ENCODE assay signal across 14 cellular contexts in genomic region chr19:1412323-1412923, GRCh38. TPM values are rescaled to one million over a fixed set of nuclear protein-coding genes. Genes with fewer than 3 reads are reported as not detected.
DNase-seq lines count a peak whose midpoint lies in the region; ATAC-seq and TF ChIP-seq lines count a peak whose summit lies in the region.
"Had no signal": no experiment of that assay in that cellular context is flagged by ENCODE, and none has a peak within 500 bp of the region (broad histone marks: within the 10 kb centered on the region; RNA-seq: fewer than 3 reads in every experiment).

No MANE protein-coding gene starts in this region.

- peaks cover 0 to 30% (median 12%) of the 10 kb centered on the region in 9 donors for H3K36me3 ChIP-seq in heart left ventricle
- peaks cover 0 to 18% (median 4%) of the 10 kb centered on the region in 3 donors for H3K36me3 ChIP-seq in tibial artery
- H3K36me3 ChIP-seq: ovary had no signal

- peak overlapping the region; percentile 95 for H3K27ac Mint-ChIP-seq in activated naive CD8-positive, alpha-beta T cell treated with anti-CD3 and anti-CD28 coated beads for 36 hours

- H3K4me3 ChIP-seq in heart left ventricle (no peak overlapping the region), tibial artery (no peak overlapping the region)
- H3K4me3 ChIP-seq: ovary, testis had no signal

- H3K27me3 ChIP-seq in heart left ventricle (no peaks in the 10 kb centered on the region), tibial artery (no peaks in the 10 kb centered on the region)
- H3K27me3 ChIP-seq: ovary, testis had no signal

- H3K36me3 Mint-ChIP-seq in activated naive CD8-positive, alpha-beta T cell treated with anti-CD3 and anti-CD28 coated beads for 36 hours, result peaks cover 49% of the 10 kb centered on the region

- TF ChIP-seq CTCF in heart left ventricle (IDR thresholded peaks at IDR 0.05) (no peak), tibial artery (IDR thresholded peaks at IDR 0.05) (no peak)

- H3K4me1 Mint-ChIP-seq in activated naive CD8-positive, alpha-beta T cell treated with anti-CD3 and anti-CD28 coated beads for 36 hours, result peaks cover 68% of the 10 kb centered on the region

- peaks cover 33 to 88% (median 78%) of the 10 kb centered on the region in 12 donors for H3K4me1 ChIP-seq in heart left ventricle
- peaks cover 8 to 78% (median 70%) of the 10 kb centered on the region in 4 donors for H3K4me1 ChIP-seq in tibial artery

- TF ChIP-seq POLR2A in heart left ventricle (IDR thresholded peaks at IDR 0.05), result no peak

- H3K27ac ChIP-seq in heart left ventricle, result peak overlapping the region in 8 of 12 donors; percentile 32 to 97 (median 93)
- H3K27ac ChIP-seq in tibial artery, result peak overlapping the region; percentile 28 to 53
- H3K27ac ChIP-seq: ovary had no signal

- ATAC-seq in heart left ventricle, result no peak
- ATAC-seq in left cardiac atrium, result no peak
- peak; percentile 2 for ATAC-seq in left lobe of liver
- ATAC-seq in HG03469 (IDR thresholded peaks at IDR 0.05; ENCODE audit: unreplicated experiment), result no peak

- no peaks in the 10 kb centered on the region for H3K27me3 Mint-ChIP-seq in activated naive CD8-positive, alpha-beta T cell treated with anti-CD3 and anti-CD28 coated beads for 36 hours

- no peak overlapping the region for H3K4me3 Mint-ChIP-seq in activated naive CD8-positive, alpha-beta T cell treated with anti-CD3 and anti-CD28 coated beads for 36 hours
- H3K4me3 Mint-ChIP-seq: T-helper 1 cell treated with Interleukin-12 subunit alpha and Interleukin-12 subunit beta and Interleukin-4 antibody, amounts not matched to agents 30 μg/mL and 1 μg/mL, for 36 hours had no signal

- DNase-seq in heart left ventricle, result peak in 1 of 5 donors; percentile 34
- DNase-seq in left cardiac atrium, result no peak
- no peak for DNase-seq in activated naive CD8-positive, alpha-beta T cell treated with anti-CD3 and anti-CD28 coated beads for 36 hours
- no peak for DNase-seq in left lobe of liver (ENCODE audit: low spot score)
- no peak for DNase-seq in tibial artery
- DNase-seq in NCI-H526 treated with DMSO at 0.1 percent for 48 hours (lab: John Stamatoyannopoulos, UW), result no peak
- no peak for DNase-seq in NCI-H2227 (lab: John Stamatoyannopoulos, UW; ENCODE audit: unreplicated experiment)
- DNase-seq: activated CD8-positive, alpha-beta memory T cell treated with anti-CD3 and anti-CD28 coated beads, Interleukin-2, amount 50 U/mL, for 4 hours; NCI-H1417; stimulated activated CD4-positive, alpha-beta T cell treated with anti-CD3 and anti-CD28 coated beads, Interleukin-4, amount 100 ng/mL, for 24 hours; testis had no signal

- H3K9me3 ChIP-seq in heart left ventricle, result no peaks in the 10 kb centered on the region
- no peaks in the 10 kb centered on the region for H3K9me3 ChIP-seq in tibial artery
- H3K9me3 ChIP-seq: ovary, testis had no signal

- H3K9me3 Mint-ChIP-seq in activated naive CD8-positive, alpha-beta T cell treated with anti-CD3 and anti-CD28 coated beads for 36 hours, result no peaks in the 10 kb centered on the region
- H3K9me3 Mint-ChIP-seq: T-helper 1 cell treated with Interleukin-12 subunit alpha and Interleukin-12 subunit beta and Interleukin-4 antibody, amounts not matched to agents 30 μg/mL and 1 μg/mL, for 36 hours had no signal

- intact Hi-C loops in heart left ventricle (cut with DNase I), result no loop called here
- intact Hi-C loops in left cardiac atrium (cut with DNase I), result no loop called here
- intact Hi-C loops in tibial artery (cut with DNase I; ENCODE audit: low total_unique reads), result no loop called here

- 58 to 67% (median 64%) methylated on average over 12 to 21 of the region's 21 CpGs for WGBS in heart left ventricle, 4 donors

RNA-seq across cellular contexts. Expression of gene DAZAP1, which starts 5.0 kb away (rescaled TPM):
- total RNA-seq in heart left ventricle (100 to 1,000 TPM in 1 of 9 donors, 10 to 100 TPM in 8; 36.8 to 124 (median 78.5) TPM), left cardiac atrium (10 to 100 TPM; 74.1 to 95.7 TPM), left lobe of liver (48.1 TPM)
- 100 to 1,000 TPM in 1 of 2 donors, 10 to 100 TPM in 1; 65.8 to 128 TPM for polyA plus RNA-seq in heart left ventricle
- 100 to 1,000 TPM; 287 to 297 TPM for total RNA-seq in activated naive CD8-positive, alpha-beta T cell treated with anti-CD3 and anti-CD28 coated beads for 36 hours

RNA-seq across cellular contexts. Expression of gene GAMT, which starts 11.1 kb away (rescaled TPM):
- total RNA-seq in heart left ventricle, result 100 to 1,000 TPM in 1 of 9 donors, 10 to 100 TPM in 8; 35.9 to 167 (median 62.5) TPM
- polyA plus RNA-seq in heart left ventricle, result 100 to 1,000 TPM in 1 of 2 donors, 10 to 100 TPM in 1; 21.9 to 180 TPM
- total RNA-seq in left cardiac atrium, result 10 to 100 TPM; 36.0 to 48.1 TPM
- total RNA-seq in activated naive CD8-positive, alpha-beta T cell treated with anti-CD3 and anti-CD28 coated beads for 36 hours, result 10 to 100 TPM; 36.5 to 37.6 TPM
- 214 TPM for total RNA-seq in left lobe of liver

RNA-seq across cellular contexts. Expression of gene RPS15, which starts 25.8 kb away (rescaled TPM):
- total RNA-seq in heart left ventricle (1,000 to 10,000 TPM in 2 of 9 donors, 100 to 1,000 TPM in 7; 468 to 2,348 (median 669) TPM), left cardiac atrium (100 to 1,000 TPM; 714 to 737 TPM), left lobe of liver (410 TPM)
- polyA plus RNA-seq in heart left ventricle, result 1,000 to 10,000 TPM; 2,165 to 2,683 TPM
- 1,000 to 10,000 TPM; 1,472 to 1,524 TPM for total RNA-seq in activated naive CD8-positive, alpha-beta T cell treated with anti-CD3 and anti-CD28 coated beads for 36 hours

RNA-seq across cellular contexts. Expression of gene NDUFS7, which starts 28.7 kb away (rescaled TPM):
- total RNA-seq in heart left ventricle (100 to 1,000 TPM; 205 to 717 (median 336) TPM), left cardiac atrium (100 to 1,000 TPM; 240 to 267 TPM), left lobe of liver (105 TPM)
- 100 to 1,000 TPM; 251 to 634 TPM for polyA plus RNA-seq in heart left ventricle
- 100 to 1,000 TPM in 1 of 2 experiments, 10 to 100 TPM in 1; 98.7 to 101 TPM for total RNA-seq in activated naive CD8-positive, alpha-beta T cell treated with anti-CD3 and anti-CD28 coated beads for 36 hours

RNA-seq across cellular contexts. Expression of gene APC2, which starts 37.5 kb away (rescaled TPM):
- under 1 TPM in 8 of 9 donors, not detected in 1; 0.04 to 0.72 (median 0.14) TPM for total RNA-seq in heart left ventricle
- under 1 TPM; 0.07 to 0.08 TPM for polyA plus RNA-seq in heart left ventricle
- under 1 TPM; 0.18 to 0.21 TPM for total RNA-seq in left cardiac atrium
- total RNA-seq in activated naive CD8-positive, alpha-beta T cell treated with anti-CD3 and anti-CD28 coated beads for 36 hours, result under 1 TPM; 0.21 to 0.26 TPM
- 0.13 TPM for total RNA-seq in left lobe of liver
